ENCODE assay signal across 1 cellular context in the genomic region with DNA sequence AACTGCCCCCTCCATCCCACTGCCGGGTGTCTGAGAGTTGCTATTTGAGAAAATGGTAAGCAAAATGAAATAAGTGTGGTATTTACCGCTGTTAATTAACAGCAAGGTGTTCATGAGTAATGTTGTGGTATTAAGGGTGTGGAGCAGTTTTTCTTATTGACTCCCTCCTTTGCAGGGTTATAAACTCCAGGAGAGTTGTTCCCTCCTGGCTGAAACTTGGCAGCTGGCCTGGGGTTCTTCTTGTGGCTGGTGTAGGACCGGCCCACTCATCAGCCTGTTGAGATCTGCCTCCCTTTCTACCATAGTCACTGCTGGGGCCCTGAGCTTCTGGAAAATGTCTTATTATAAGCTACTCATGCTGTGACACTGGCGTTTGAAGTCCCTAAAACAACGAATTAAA.
TF ChIP-seq lines count a peak whose summit lies in the region.

No MANE protein-coding gene starts in this region.

TF ChIP-seq in HCT116, 20 proteins besides CTCF, POLR2A, EP300 and RAD21:
- TF ChIP-seq YY1 (IDR thresholded peaks at IDR 0.05; ENCODE audit: extremely low read depth, insufficient replicate concordance, low read depth, low read length) (no peak), SRF (IDR thresholded peaks at IDR 0.05; ENCODE audit: low read depth) (no peak), ZFX (IDR thresholded peaks at IDR 0.05) (0 out of 2 replicates have a peak, but pooled peaks have one; percentile 9), TCF7L2 (IDR thresholded peaks at IDR 0.05; ENCODE audit: borderline replicate concordance, extremely low read depth, insufficient read depth, insufficient read length) (no peak), ELF1 (IDR thresholded peaks at IDR 0.05; ENCODE audit: borderline replicate concordance, low read depth) (no peak)
